22 cellular contexts compared by ENCODE assay signal in the genomic region with DNA sequence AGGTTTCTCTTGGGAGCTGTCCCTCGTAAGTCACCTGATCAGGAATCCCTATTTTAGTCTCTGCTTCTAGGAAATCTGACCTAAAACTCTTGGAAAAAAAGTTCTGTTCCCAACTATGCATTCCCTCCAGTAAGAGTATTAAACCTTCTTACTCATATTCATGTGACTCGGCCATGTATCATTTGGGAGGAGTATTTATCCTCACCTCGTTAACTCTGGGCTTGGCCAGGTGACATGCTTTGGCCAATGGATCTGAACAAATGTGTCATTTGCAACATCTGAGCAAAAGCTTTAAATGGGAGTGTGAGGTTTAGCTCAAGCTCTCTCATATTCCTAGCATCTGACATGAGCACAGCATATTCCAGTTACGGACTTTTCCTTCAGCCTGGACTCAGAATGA.
"Had no signal": no experiment of that assay in that cellular context is flagged by ENCODE, and none has a peak within 500 bp of the region (broad histone marks: within the 10 kb centered on the region; RNA-seq: fewer than 3 reads in every experiment).

No MANE protein-coding gene starts in this region.

- H3K9me3 Mint-ChIP-seq: activated naive CD4-positive, alpha-beta T cell treated with anti-CD3 and anti-CD28 coated beads for 36 hours; activated naive CD8-positive, alpha-beta T cell treated with anti-CD3 and anti-CD28 coated beads for 36 hours had no signal

- H3K4me3 Mint-ChIP-seq: activated CD4-positive, alpha-beta T cell treated with anti-CD3 and anti-CD28 coated beads for 36 hours; activated naive CD4-positive, alpha-beta T cell treated with anti-CD3 and anti-CD28 coated beads for 36 hours; activated naive CD8-positive, alpha-beta T cell treated with anti-CD3 and anti-CD28 coated beads for 36 hours; activated T-cell treated with anti-CD3 and anti-CD28 coated beads, Interleukin-2, amount 50 U/mL, for 72 hours; brain; naive thymus-derived CD4-positive, alpha-beta T cell; stimulated activated naive B cell treated with anti-CD40 and anti-IgM and Interleukin-4, amounts not matched to agents 10 μg/mL and 1 μg/mL and 100 μg/mL, for 72 hours had no signal

- H3K27ac Mint-ChIP-seq: activated CD4-positive, alpha-beta T cell treated with anti-CD3 and anti-CD28 coated beads for 36 hours; activated naive CD4-positive, alpha-beta T cell treated with anti-CD3 and anti-CD28 coated beads for 36 hours; activated naive CD8-positive, alpha-beta T cell treated with anti-CD3 and anti-CD28 coated beads for 36 hours; activated T-cell treated with anti-CD3 and anti-CD28 coated beads, Interleukin-2, amount 50 U/mL, for 72 hours; brain; naive thymus-derived CD4-positive, alpha-beta T cell; stimulated activated naive B cell treated with anti-CD40 and anti-IgM and Interleukin-4, amounts not matched to agents 10 μg/mL and 1 μg/mL and 100 μg/mL, for 72 hours had no signal

- H3K27me3 Mint-ChIP-seq: activated naive CD8-positive, alpha-beta T cell treated with anti-CD3 and anti-CD28 coated beads for 36 hours; stimulated activated naive B cell treated with anti-CD40 and anti-IgM and Interleukin-4, amounts not matched to agents 10 μg/mL and 1 μg/mL and 100 μg/mL, for 72 hours had no signal

- ATAC-seq: activated CD4-positive, alpha-beta T cell treated with anti-CD3 and anti-CD28 coated beads for 36 hours; activated T-cell treated with anti-CD3 and anti-CD28 coated beads, Interleukin-2, amount 50 U/mL, for 72 hours; left cardiac atrium; naive thymus-derived CD4-positive, alpha-beta T cell; stimulated activated naive B cell treated with anti-CD40 and anti-IgM and Interleukin-4, amounts not matched to agents 10 μg/mL and 1 μg/mL and 100 μg/mL, for 72 hours had no signal

- H3K4me1 Mint-ChIP-seq: activated CD4-positive, alpha-beta T cell treated with anti-CD3 and anti-CD28 coated beads for 36 hours; activated naive CD8-positive, alpha-beta T cell treated with anti-CD3 and anti-CD28 coated beads for 36 hours; brain; naive thymus-derived CD4-positive, alpha-beta T cell; stimulated activated naive B cell treated with anti-CD40 and anti-IgM and Interleukin-4, amounts not matched to agents 10 μg/mL and 1 μg/mL and 100 μg/mL, for 72 hours had no signal

- H3K36me3 Mint-ChIP-seq: activated naive CD8-positive, alpha-beta T cell treated with anti-CD3 and anti-CD28 coated beads for 36 hours; brain; naive thymus-derived CD4-positive, alpha-beta T cell; stimulated activated naive B cell treated with anti-CD40 and anti-IgM and Interleukin-4, amounts not matched to agents 10 μg/mL and 1 μg/mL and 100 μg/mL, for 72 hours had no signal

- DNase-seq: activated CD4-positive, alpha-beta T cell treated with anti-CD3 and anti-CD28 coated beads for 36 hours; activated CD4-positive, CD25-positive, alpha-beta regulatory T cell; activated effector memory CD4-positive, alpha-beta T cell treated with anti-CD3 and anti-CD28 coated beads, Interleukin-2, amount 50 U/mL, for 16 hours; activated naive CD4-positive, alpha-beta T cell treated with anti-CD3 and anti-CD28 coated beads for 36 hours; activated naive CD8-positive, alpha-beta T cell treated with anti-CD3 and anti-CD28 coated beads for 36 hours; activated T-cell treated with anti-CD3 and anti-CD28 coated beads for 4 hours; activated T-cell treated with anti-CD3 and anti-CD28 coated beads, Interleukin-2, amount 50 U/mL, for 72 hours; adrenal gland; aorta; dorsolateral prefrontal cortex; effector memory CD4-positive, alpha-beta T cell; foreskin fibroblast; left cardiac atrium; midbrain; naive thymus-derived CD4-positive, alpha-beta T cell; ovary; stimulated activated CD4-positive, alpha-beta T cell treated with anti-CD3 and anti-CD28 coated beads, Interleukin-1b, Interleukin-23, amount 100 ng/mL, for 48 hours; stimulated activated naive B cell treated with anti-CD40 and anti-IgM and Interleukin-4, amounts not matched to agents 10 μg/mL and 1 μg/mL and 100 μg/mL, for 72 hours; stomach; thyroid gland; upper lobe of left lung had no signal
